ENCODE assay signal across 8 cellular contexts in the genomic region with DNA sequence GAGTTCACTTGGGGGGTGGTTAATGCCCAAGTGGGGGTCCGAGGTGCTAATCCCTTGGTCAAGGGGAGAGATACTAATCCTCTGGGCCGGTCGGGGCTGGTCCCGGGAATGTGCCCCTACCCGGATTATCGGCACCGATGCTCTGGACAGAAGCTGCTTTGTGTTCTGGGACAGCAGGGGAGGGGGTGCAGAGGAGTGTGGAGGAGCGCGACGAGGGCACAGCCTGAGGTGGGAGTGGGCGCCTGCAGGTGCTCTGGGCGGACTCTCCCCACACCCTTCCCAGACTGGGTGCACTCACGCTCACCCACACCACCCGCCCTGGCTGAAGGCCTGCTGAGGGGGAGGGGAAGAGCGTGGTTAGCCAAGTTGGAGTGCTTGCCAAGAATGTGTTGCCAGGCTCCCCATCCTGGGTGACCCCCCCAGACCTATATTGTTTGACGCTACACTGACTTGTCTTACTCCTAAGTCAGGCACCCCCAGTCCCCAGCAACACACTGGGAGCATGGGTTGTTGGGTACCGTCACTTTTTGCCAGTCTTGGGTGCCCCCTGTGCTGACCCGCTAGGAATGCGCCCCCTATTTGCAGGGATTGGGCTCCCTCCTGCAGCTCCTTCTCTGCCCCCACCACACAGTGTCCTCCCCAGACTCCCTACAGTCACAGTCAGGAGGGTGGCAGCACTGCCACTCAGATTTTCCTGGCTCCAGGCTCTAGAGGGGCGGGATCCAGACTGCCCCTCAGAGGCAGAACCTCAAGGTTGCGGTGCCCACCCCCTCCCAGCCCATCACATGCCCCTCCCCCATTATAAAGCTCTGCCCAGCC. TPM values are rescaled to one million over a fixed set of nuclear protein-coding genes. Genes with fewer than 3 reads are reported as not detected.
DNase-seq lines count a peak whose midpoint lies in the region; ATAC-seq, FAIRE-seq and TF ChIP-seq lines count a peak whose summit lies in the region.

No MANE protein-coding gene starts in this region.

- no peaks in the 10 kb centered on the region for H3K36me3 ChIP-seq in MG63
- peaks cover 6% of the 10 kb centered on the region for H3K36me3 ChIP-seq in astrocyte (ENCODE audit: insufficient read depth, low read length)

- H3K4me3 Mint-ChIP-seq in astrocyte (ENCODE audit: unreplicated experiment): peak overlapping the region; percentile 94

- H3K4me1 Mint-ChIP-seq in astrocyte (ENCODE audit: low read depth, unreplicated experiment): peaks cover 31% of the 10 kb centered on the region

- peaks cover 5% of the 10 kb centered on the region for H3K36me3 Mint-ChIP-seq in astrocyte (ENCODE audit: low read depth, unreplicated experiment)

- TF ChIP-seq CTCF in astrocyte (IDR thresholded peaks at IDR 0.05; ENCODE audit: insufficient read depth, low read depth, low read length): no peak

- H3K4me3 ChIP-seq in MG63 (peak overlapping the region; percentile 67), astrocyte (ENCODE audit: insufficient read depth, low read depth, low read length) (peak overlapping the region; percentile 80)

- peak overlapping the region; percentile 93 for H3K27ac ChIP-seq in astrocyte (ENCODE audit: low read depth, low read length)

- no peak overlapping the region for H2AFZ ChIP-seq in astrocyte (ENCODE audit: low read depth, low read length)

- H3K27me3 Mint-ChIP-seq in astrocyte (ENCODE audit: low read depth, unreplicated experiment): no peaks in the 10 kb centered on the region

- no peak for ATAC-seq in stimulated activated naive CD8-positive, alpha-beta T cell treated with anti-CD3 and anti-CD28 coated beads, Interleukin-15, Interleukin-2, amounts not matched to agents 100 U/mL and 50 U/mL, for 24 hours
- no peak for ATAC-seq in HG03521 (IDR thresholded peaks at IDR 0.05; ENCODE audit: unreplicated experiment)

- H3K9me3 Mint-ChIP-seq in astrocyte (ENCODE audit: unreplicated experiment): no peaks in the 10 kb centered on the region

- peak overlapping the region; percentile 91 for H3K4me2 ChIP-seq in astrocyte (ENCODE audit: low read length)

- no peak for FAIRE-seq in astrocyte (lab: Jason Lieb, UNC)

- H3K27me3 ChIP-seq in MG63 (no peaks in the 10 kb centered on the region), astrocyte (ENCODE audit: insufficient read depth, low read length) (no peaks in the 10 kb centered on the region)

- peaks cover 50% of the 10 kb centered on the region for H4K20me1 ChIP-seq in astrocyte (ENCODE audit: insufficient read depth, low read length)

- H3K9ac ChIP-seq in astrocyte (ENCODE audit: low read length): peak overlapping the region; percentile 81

- H3K27ac Mint-ChIP-seq in astrocyte (ENCODE audit: unreplicated experiment): peak overlapping the region; percentile 83

- H3K9me3 ChIP-seq in MG63: no peaks in the 10 kb centered on the region
- no peaks in the 10 kb centered on the region for H3K9me3 ChIP-seq in astrocyte (ENCODE audit: insufficient read depth, low read depth, low read length)

- peak; percentile 19 to 48 for DNase-seq in NCI-H2081 (lab: John Stamatoyannopoulos, UW)
- no peak for DNase-seq in NCI-H2081 treated with DMSO at 0.1 percent for 48 hours (lab: John Stamatoyannopoulos, UW)
- DNase-seq in MG63: peak; percentile 19
- no peak for DNase-seq in astrocyte (ENCODE audit: low read depth)
- peak; percentile 51 for DNase-seq in kidney glomerular epithelial cell (lab: John Stamatoyannopoulos, UW)
- peak; percentile 39 for DNase-seq in stimulated activated naive CD8-positive, alpha-beta T cell treated with anti-CD3 and anti-CD28 coated beads, Interleukin-15, Interleukin-2, amounts not matched to agents 100 U/mL and 50 U/mL, for 24 hours
- no peak for DNase-seq in DMS153 (lab: John Stamatoyannopoulos, UW)

- H3K79me2 ChIP-seq in astrocyte (ENCODE audit: insufficient read depth, low read length): peaks cover 51% of the 10 kb centered on the region

- peaks cover 54% of the 10 kb centered on the region for H3K4me1 ChIP-seq in astrocyte (ENCODE audit: insufficient read depth, low read length)

RNA-seq across cellular contexts. Expression of a gene that starts 1.2 kb away (rescaled TPM):
- total RNA-seq in MG63 (2014; rRNA removed; shearing (Covaris generic); ENCODE audit: low replicate concordance): 38.6 and 81.5 TPM in 2 replicates
- 302 and 351 TPM in 2 replicates for total RNA-seq in astrocyte

RNA-seq across cellular contexts. Expression of a gene that starts 2.9 kb away (rescaled TPM):
- total RNA-seq in MG63 (2014; rRNA removed; shearing (Covaris generic); ENCODE audit: low replicate concordance): 11.0 and 21.7 TPM in 2 replicates
- 47.9 and 55.1 TPM in 2 replicates for total RNA-seq in astrocyte

RNA-seq across cellular contexts. Expression of a gene that starts 12.3 kb away (rescaled TPM):
- total RNA-seq in MG63 (2014; rRNA removed; shearing (Covaris generic); ENCODE audit: low replicate concordance): 0.76 TPM in 1 of 2 replicates, not detected in the other
- total RNA-seq in astrocyte: 3.9 and 5.9 TPM in 2 replicates

RNA-seq across cellular contexts. Expression of a gene that starts 20.0 kb away (rescaled TPM):
- 47.5 and 71.5 TPM in 2 replicates for total RNA-seq in MG63 (2014; rRNA removed; shearing (Covaris generic); ENCODE audit: low replicate concordance)
- total RNA-seq in astrocyte: 56.1 and 61.6 TPM in 2 replicates

RNA-seq across cellular contexts. Expression of a gene that starts 22.7 kb away (rescaled TPM):
- 5.2 and 32.9 TPM in 2 replicates for total RNA-seq in MG63 (2014; rRNA removed; shearing (Covaris generic); ENCODE audit: low replicate concordance)
- 42.9 and 44.9 TPM in 2 replicates for total RNA-seq in astrocyte

Comparison
In these comparisons a context has a peak if more than half of its experiments do, and no peak if none do; other contexts are left out.
1. DNase-seq: peak in NCI-H2081 (2 of 2), MG63 (single experiment), kidney glomerular epithelial cell (single experiment) and stimulated activated naive CD8-positive, alpha-beta T cell treated with anti-CD3 and anti-CD28 coated beads, Interleukin-15, Interleukin-2, amounts not matched to agents 100 U/mL and 50 U/mL, for 24 hours (single experiment); none in NCI-H2081 treated with DMSO at 0.1 percent for 48 hours (single experiment), astrocyte (single experiment) and DMS153 (single experiment).